In the genomic region with DNA sequence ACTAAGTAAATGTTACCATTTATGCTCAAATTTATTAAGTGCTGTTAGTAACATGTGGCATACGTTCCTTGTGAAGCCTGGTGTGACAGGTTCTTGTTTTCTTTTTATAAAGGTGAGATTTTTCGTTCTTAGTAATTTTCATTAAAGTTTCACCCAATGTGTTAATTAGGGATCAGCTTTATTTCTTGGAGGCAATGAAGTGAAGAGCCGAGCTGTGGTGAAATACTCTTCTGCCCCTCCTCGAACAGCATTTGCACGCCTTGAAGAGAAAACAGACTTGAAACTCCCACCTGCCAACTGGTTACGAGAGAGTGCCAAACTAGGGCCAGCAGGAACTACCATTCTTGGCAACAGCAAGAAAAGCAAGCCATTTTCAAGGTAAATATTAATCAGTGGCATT, we compare ENCODE assay signal across 8 cellular contexts. TPM values are rescaled to one million over a fixed set of nuclear protein-coding genes. Genes with fewer than 3 reads are reported as not detected.
DNase-seq lines count a peak whose midpoint lies in the region; ATAC-seq and TF ChIP-seq lines count a peak whose summit lies in the region.

No MANE protein-coding gene starts in this region.

- H3K27me3 Mint-ChIP-seq in CD8-positive, alpha-beta memory T cell, result no peaks in the 10 kb centered on the region
- H3K27me3 Mint-ChIP-seq in endodermal cell (ENCODE audit: insufficient read depth), result no peaks in the 10 kb centered on the region

- H3K4me1 Mint-ChIP-seq in CD8-positive, alpha-beta memory T cell, result peaks cover 36 to 49% (median 42%) of the 10 kb centered on the region in 3 donors
- peaks cover 10% of the 10 kb centered on the region for H3K4me1 Mint-ChIP-seq in endodermal cell

- peak overlapping the region in 7 of 8 donors; percentile 23 to 82 (median 63) for H3K27ac Mint-ChIP-seq in CD8-positive, alpha-beta memory T cell
- H3K27ac Mint-ChIP-seq in endodermal cell, result no peak overlapping the region

- no peak for TF ChIP-seq CTCF in endodermal cell (conservative IDR thresholded peaks at IDR 0.05)

- peaks cover 33% of the 10 kb centered on the region for H3K36me3 ChIP-seq in CD8-positive, alpha-beta memory T cell (ENCODE audit: insufficient read depth, low read length)
- H3K36me3 ChIP-seq in endodermal cell (ENCODE audit: control insufficient read depth, insufficient read depth, low read length), result peaks cover 48% of the 10 kb centered on the region

- H3K4me1 ChIP-seq in CD8-positive, alpha-beta memory T cell (ENCODE audit: insufficient read depth, low read length), result peaks cover 22% of the 10 kb centered on the region
- peaks cover 7% of the 10 kb centered on the region for H3K4me1 ChIP-seq in endodermal cell (ENCODE audit: control insufficient read depth, insufficient read depth, low read length)

- 93 to 94% methylated on average over 6 of the region's 6 CpGs for WGBS in endodermal cell (ENCODE audit: insufficient coverage in 1 of 2, insufficient read length in 1 of 2), 2 experiments

- H3K4me3 ChIP-seq in CD8-positive, alpha-beta memory T cell (ENCODE audit: low read length), result no peak overlapping the region
- H3K4me3 ChIP-seq in endodermal cell (ENCODE audit: low read length), result peak overlapping the region; percentile 100

- H3K9me3 ChIP-seq in CD8-positive, alpha-beta memory T cell (ENCODE audit: low read length), result no peaks in the 10 kb centered on the region
- no peaks in the 10 kb centered on the region for H3K9me3 ChIP-seq in endodermal cell (ENCODE audit: control insufficient read depth, low read length)

- ATAC-seq in GM19455 (IDR thresholded peaks at IDR 0.05; ENCODE audit: unreplicated experiment) (peak; percentile 17), HG03442 (IDR thresholded peaks at IDR 0.05; ENCODE audit: unreplicated experiment) (peak; percentile 26)

- POLR2A ChIA-PET in CD8-positive, alpha-beta memory T cell (lab: Charles Lee), result interaction anchor here (1.2 kb wide), 1 partner anchor 10 kb away, joined by 4 read pairs; no protein-coding TSS in a partner anchor

- no peaks in the 10 kb centered on the region for H3K9me3 Mint-ChIP-seq in CD8-positive, alpha-beta memory T cell
- H3K9me3 Mint-ChIP-seq in endodermal cell, result peaks cover 1% of the 10 kb centered on the region

- DNase-seq in CD8-positive, alpha-beta memory T cell, result no peak
- DNase-seq in endodermal cell (no peak), SIG-M5 treated with dmso at 0.1 percent for 504 hours (lab: John Stamatoyannopoulos, UW; ENCODE audit: unreplicated experiment) (no peak), HK-2 (ENCODE audit: unreplicated experiment) (no peak), islet precursor cell (no peak)
- DNase-seq in effector CD4-positive, alpha-beta T cell, result no peak

- H3K4me3 Mint-ChIP-seq in CD8-positive, alpha-beta memory T cell, result peak overlapping the region; percentile 60 to 99 (median 78)
- peak overlapping the region; percentile 89 for H3K4me3 Mint-ChIP-seq in endodermal cell

- H3K36me3 Mint-ChIP-seq in CD8-positive, alpha-beta memory T cell, result peaks cover 4 to 65% (median 14%) of the 10 kb centered on the region in 3 donors
- peaks cover 39% of the 10 kb centered on the region for H3K36me3 Mint-ChIP-seq in endodermal cell (ENCODE audit: low read depth)

- no peak overlapping the region for H3K27ac ChIP-seq in CD8-positive, alpha-beta memory T cell (ENCODE audit: low read depth, low read length)
- no peak overlapping the region for H3K27ac ChIP-seq in endodermal cell (ENCODE audit: low read depth, low read length)

- no peaks in the 10 kb centered on the region for H3K27me3 ChIP-seq in CD8-positive, alpha-beta memory T cell (ENCODE audit: insufficient read depth, low read length, poor library complexity, severe bottlenecking)
- no peaks in the 10 kb centered on the region for H3K27me3 ChIP-seq in endodermal cell (ENCODE audit: control insufficient read depth, insufficient read depth, low read length, poor library complexity, severe bottlenecking)

- H3K9ac ChIP-seq in endodermal cell (ENCODE audit: extremely low read depth, low read length, poor library complexity, severe bottlenecking), result no peak overlapping the region

- CTCF ChIA-PET in CD8-positive, alpha-beta memory T cell (lab: Charles Lee), result no interaction called here

RNA-seq across cellular contexts. Expression of gene EDRF1, which starts 1.5 kb away (rescaled TPM):
- total RNA-seq in CD8-positive, alpha-beta memory T cell, result 10 to 100 TPM; 32.5 to 33.5 TPM
- 13.1 TPM for polyA plus RNA-seq in CD8-positive, alpha-beta memory T cell
- total RNA-seq in endodermal cell, result 10 to 100 TPM; 44.5 to 46.8 TPM
- polyA plus RNA-seq in endodermal cell (2013, experiment 1 of 2), result 37.7 TPM
- 33.3 TPM for polyA plus RNA-seq in endodermal cell (2013, experiment 2 of 2)

RNA-seq across cellular contexts. Expression of gene TEX36, which starts 38.1 kb away (rescaled TPM):
- not detected for total RNA-seq in CD8-positive, alpha-beta memory T cell
- not detected for polyA plus RNA-seq in CD8-positive, alpha-beta memory T cell
- not detected for total RNA-seq in endodermal cell
- not detected for polyA plus RNA-seq in endodermal cell (2013, experiment 1 of 2)
- polyA plus RNA-seq in endodermal cell (2013, experiment 2 of 2), result not detected

RNA-seq across cellular contexts. Expression of gene MMP21, which starts 54.6 kb away (rescaled TPM):
- total RNA-seq in CD8-positive, alpha-beta memory T cell, result under 1 TPM in 1 of 2 experiments, not detected in 1; 0.11 TPM
- not detected for polyA plus RNA-seq in CD8-positive, alpha-beta memory T cell
- not detected for total RNA-seq in endodermal cell
- not detected for polyA plus RNA-seq in endodermal cell (2013, experiment 1 of 2)
- polyA plus RNA-seq in endodermal cell (2013, experiment 2 of 2), result not detected
